ENCODE assay signal across 14 cellular contexts in the genomic region with DNA sequence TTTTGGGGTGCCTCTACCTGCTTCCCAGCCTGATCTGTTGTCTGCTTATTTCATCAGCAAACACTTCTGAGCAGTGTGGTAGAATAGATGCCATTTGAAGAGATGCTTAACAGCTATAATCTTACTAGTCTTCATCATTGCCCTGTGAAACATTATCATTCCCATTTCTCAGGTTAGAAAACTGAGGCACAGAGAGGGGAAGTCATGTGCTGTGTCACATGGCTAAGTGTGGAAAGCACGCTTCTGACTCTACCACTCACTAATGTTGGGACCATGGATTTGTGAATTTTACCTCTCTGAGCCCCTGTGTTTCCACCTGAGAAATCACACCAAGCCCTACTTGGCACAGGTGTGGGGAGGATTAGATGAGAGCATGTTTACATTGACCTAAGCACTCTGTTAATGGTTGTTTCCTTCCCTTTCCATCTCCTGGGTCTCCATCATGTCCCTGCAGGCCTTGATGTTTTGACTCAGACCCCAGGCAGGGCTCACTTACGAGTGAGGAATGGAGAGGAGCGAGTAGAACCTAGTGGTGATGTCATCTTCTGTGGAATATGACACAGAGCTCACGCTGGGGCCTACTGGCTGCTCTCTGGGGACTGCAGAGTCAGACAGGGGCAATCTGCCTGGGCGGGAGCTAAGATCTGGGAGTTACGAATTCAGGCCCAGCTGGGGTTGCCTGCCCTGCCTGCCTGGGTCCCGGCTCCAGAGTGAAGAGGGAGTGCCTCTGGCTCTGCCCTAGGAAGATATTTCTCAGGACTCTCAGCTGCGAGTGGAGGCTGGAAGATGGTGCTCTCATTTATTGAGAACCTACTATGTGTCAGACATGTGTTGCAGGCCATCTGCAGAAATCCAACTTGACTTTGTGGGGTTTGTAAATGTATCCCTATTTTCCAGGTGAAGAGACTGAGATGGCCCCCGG.
DNase-seq lines count a peak whose midpoint lies in the region; ATAC-seq and TF ChIP-seq lines count a peak whose summit lies in the region.
"Had no signal": no experiment of that assay in that cellular context is flagged by ENCODE, and none has a peak within 500 bp of the region (broad histone marks: within the 10 kb centered on the region; RNA-seq: fewer than 3 reads in every experiment).

No MANE protein-coding gene starts in this region.

- H3K27me3 ChIP-seq in mammary epithelial cell (ENCODE audit: insufficient read depth, low read length) (no peaks in the 10 kb centered on the region), breast epithelium (peaks cover 0 to 45% of the 10 kb centered on the region in 2 donors), smooth muscle cell (ENCODE audit: low read depth) (peaks cover 31% of the 10 kb centered on the region)

- in situ Hi-C loops in mammary epithelial cell (cut with MboI; ENCODE audit: low sequenced_read_pairs in 2 of 2): no loop called here

- dilution Hi-C loops in mammary epithelial cell (cut with HindIII; ENCODE audit: low sequenced_read_pairs): no loop called here

- no TSS peak for BruUV-seq in mammary epithelial cell (replicated peaks; lab: Mats Ljungman, UMichigan)

- DNase-seq in mammary epithelial cell (peak; percentile 65), breast epithelium (ENCODE audit: low spot score in 2 of 2) (no peak), NCI-H2107 treated with DMSO at 0.1 percent for 48 hours (lab: John Stamatoyannopoulos, UW; ENCODE audit: unreplicated experiment) (peak; percentile 84), epithelial cell of esophagus (ENCODE audit: low read depth) (peak; percentile 97), smooth muscle cell (lab: John Stamatoyannopoulos, UW; ENCODE audit: unreplicated experiment) (no peak), ureter (ENCODE audit: low spot score) (no peak), T1000 (lab: John Stamatoyannopoulos, UW) (no peak)
- DNase-seq: activated CD4-positive, CD25-positive, alpha-beta regulatory T cell; activated naive CD4-positive, alpha-beta T cell treated with anti-CD3 and anti-CD28 coated beads for 36 hours; foreskin melanocyte; occipital lobe; PC-9 had no signal

- H2AFZ ChIP-seq in mammary epithelial cell (ENCODE audit: low read depth, low read length) (no peak overlapping the region), smooth muscle cell (ENCODE audit: low read depth) (no peak overlapping the region)
- H2AFZ ChIP-seq: PC-9 had no signal

- H3K4me3 ChIP-seq in mammary epithelial cell (replicated peaks in 1 of 3; ENCODE audit: insufficient read depth in 1 of 3, low read depth in 2 of 3, low read length in 3 of 3) (no peak overlapping the region), breast epithelium (no peak overlapping the region), epithelial cell of esophagus (ENCODE audit: low read length) (no peak overlapping the region), smooth muscle cell (no peak overlapping the region)
- H3K4me3 ChIP-seq: PC-9 had no signal

- intact Hi-C loops in mammary epithelial cell (cut with micrococcal nuclease): no loop called here
- intact Hi-C loops in breast epithelium (cut with DNase I; ENCODE audit: low total_unique reads): no loop called here

- H3F3A ChIP-seq in smooth muscle cell (ENCODE audit: low read depth): no peaks in the 10 kb centered on the region

- H4K20me1 ChIP-seq in mammary epithelial cell (ENCODE audit: insufficient read depth, low read length): no peaks in the 10 kb centered on the region
- no peaks in the 10 kb centered on the region for H4K20me1 ChIP-seq in smooth muscle cell (ENCODE audit: low read depth)

- H3K4me1 ChIP-seq in mammary epithelial cell (ENCODE audit: insufficient read depth, low read length) (no peaks in the 10 kb centered on the region), breast epithelium (no peaks in the 10 kb centered on the region), smooth muscle cell (ENCODE audit: low read depth) (no peaks in the 10 kb centered on the region)

- H3K9me3 ChIP-seq in mammary epithelial cell (replicated peaks; ENCODE audit: insufficient read depth, low read length) (no peaks in the 10 kb centered on the region), breast epithelium (no peaks in the 10 kb centered on the region), smooth muscle cell (replicated peaks; ENCODE audit: low read depth) (no peaks in the 10 kb centered on the region)

- 75% methylated on average over 7 of the region's 9 CpGs for WGBS in mammary epithelial cell (ENCODE audit: low coverage, missing lambda C conversion rate)
- WGBS in smooth muscle cell (ENCODE audit: low lambda C conversion rate): 52% methylated on average over 9 of the region's 9 CpGs

- TF ChIP-seq POLR2A in breast epithelium (IDR thresholded peaks at IDR 0.05): no peak

- no peak overlapping the region for H3K4me2 ChIP-seq in mammary epithelial cell (ENCODE audit: insufficient read depth, low read depth, low read length)
- no peak overlapping the region for H3K4me2 ChIP-seq in smooth muscle cell
- H3K4me2 ChIP-seq: PC-9 had no signal

- TF ChIP-seq CTCF in mammary epithelial cell (conservative IDR thresholded peaks at IDR 0.05 in 1 of 2, IDR thresholded peaks at IDR 0.05 in 1 of 2; ENCODE audit: extremely low read depth in 1 of 2, insufficient read depth in 1 of 2, low read depth in 1 of 2, low read length in 2 of 2): no peak
- TF ChIP-seq CTCF in breast epithelium (IDR thresholded peaks at IDR 0.05): no peak
- no peak for TF ChIP-seq CTCF in epithelial cell of esophagus (IDR thresholded peaks at IDR 0.05; ENCODE audit: insufficient read depth, low read depth, low read length, missing control alignments)
- TF ChIP-seq CTCF in smooth muscle cell (IDR thresholded peaks at IDR 0.05; ENCODE audit: borderline replicate concordance, insufficient read depth, poor library complexity, severe bottlenecking): no peak

- no peaks in the 10 kb centered on the region for H3K36me3 ChIP-seq in mammary epithelial cell (ENCODE audit: insufficient read depth, low read length)
- no peaks in the 10 kb centered on the region for H3K36me3 ChIP-seq in breast epithelium
- H3K36me3 ChIP-seq in smooth muscle cell (ENCODE audit: low read depth): no peaks in the 10 kb centered on the region

- H3K79me2 ChIP-seq in mammary epithelial cell (ENCODE audit: insufficient read depth, low read length) (no peaks in the 10 kb centered on the region), smooth muscle cell (ENCODE audit: low read depth) (no peaks in the 10 kb centered on the region)

- ATAC-seq in HG02610 (IDR thresholded peaks at IDR 0.05; ENCODE audit: unreplicated experiment): no peak

- CTCF ChIA-PET in mammary epithelial cell (lab: Charles Lee; ENCODE audit: low non-redundant PET): no interaction called here

- H3K9ac ChIP-seq in mammary epithelial cell (ENCODE audit: insufficient read depth, low read length): no peak overlapping the region
- H3K9ac ChIP-seq in smooth muscle cell (ENCODE audit: low read depth): no peak overlapping the region

- H3K27ac ChIP-seq in mammary epithelial cell (ENCODE audit: insufficient read depth, low read depth, low read length): no peak overlapping the region
- H3K27ac ChIP-seq in breast epithelium: no peak overlapping the region
- no peak overlapping the region for H3K27ac ChIP-seq in smooth muscle cell (ENCODE audit: low read depth)
- H3K27ac ChIP-seq: HL-60, PC-9 had no signal

Comparison
In these comparisons a context has a peak if more than half of its experiments do, and no peak if none do; other contexts are left out.
1. DNase-seq: peak in mammary epithelial cell (single experiment), NCI-H2107 treated with DMSO at 0.1 percent for 48 hours (single experiment) and epithelial cell of esophagus (single experiment); none in breast epithelium (0 of 2), smooth muscle cell (single experiment), ureter (single experiment) and T1000 (single experiment).